ENCODE assay signal across 1 cellular context in the genomic region with DNA sequence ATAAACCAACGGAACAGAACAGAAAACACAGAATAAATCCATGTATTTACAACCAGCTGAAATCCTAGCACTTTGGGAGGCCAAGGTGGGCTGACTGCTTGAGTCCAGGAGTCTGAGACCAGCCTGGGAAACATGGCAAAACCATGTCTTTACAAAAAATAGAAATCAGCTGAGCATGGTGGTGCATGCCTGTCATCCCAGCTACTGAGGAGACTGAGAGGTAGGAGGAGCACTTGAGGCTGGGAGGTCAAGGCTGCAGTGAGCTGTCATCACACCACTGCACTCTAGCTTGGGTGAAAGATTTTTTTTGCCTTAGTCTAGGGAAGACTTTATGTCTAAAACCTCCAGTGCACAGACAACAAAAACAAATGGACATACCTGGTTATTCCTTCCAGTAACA.
TF ChIP-seq lines count a peak whose summit lies in the region.

No MANE protein-coding gene starts in this region.

TF ChIP-seq in HepG2, 621 proteins besides CTCF, POLR2A, EP300 and RAD21 (continued from another document):
- TF ChIP-seq, protein P1, sequence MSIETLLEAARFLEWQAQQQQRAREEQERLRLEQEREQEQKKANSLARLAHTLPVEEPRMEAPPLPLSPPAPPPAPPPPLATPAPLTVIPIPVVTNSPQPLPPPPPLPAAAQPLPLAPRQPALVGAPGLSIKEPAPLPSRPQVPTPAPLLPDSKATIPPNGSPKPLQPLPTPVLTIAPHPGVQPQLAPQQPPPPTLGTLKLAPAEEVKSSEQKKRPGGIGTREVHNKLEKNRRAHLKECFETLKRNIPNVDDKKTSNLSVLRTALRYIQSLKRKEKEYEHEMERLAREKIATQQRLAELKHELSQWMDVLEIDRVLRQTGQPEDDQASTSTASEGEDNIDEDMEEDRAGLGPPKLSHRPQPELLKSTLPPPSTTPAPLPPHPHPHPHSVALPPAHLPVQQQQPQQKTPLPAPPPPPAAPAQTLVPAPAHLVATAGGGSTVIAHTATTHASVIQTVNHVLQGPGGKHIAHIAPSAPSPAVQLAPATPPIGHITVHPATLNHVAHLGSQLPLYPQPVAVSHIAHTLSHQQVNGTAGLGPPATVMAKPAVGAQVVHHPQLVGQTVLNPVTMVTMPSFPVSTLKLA (IDR thresholded peaks at IDR 0.05) = no peak
- TF ChIP-seq HMGXB4 (CRISPR knock-in tag; IDR thresholded peaks at IDR 0.05; ENCODE audit: borderline replicate concordance in 1 of 2, low read depth in 1 of 2) (no peak), NR2F6 (IDR thresholded peaks at IDR 0.05) (peak; percentile 52; the same call in 1 of the 2 replicates), NR2F6 (CRISPR knock-in tag; IDR thresholded peaks at IDR 0.05) (peak; percentile 76), ZNF644 (CRISPR knock-in tag; IDR thresholded peaks at IDR 0.05; ENCODE audit: low read depth) (peak; percentile 20; the same call in 1 of the 2 replicates), DZIP1 (CRISPR knock-in tag; IDR thresholded peaks at IDR 0.05) (no peak), RARA (CRISPR knock-in tag; IDR thresholded peaks at IDR 0.05) (0 out of 2 replicates have a peak, but pooled peaks have one; percentile 26), ZNF10 (CRISPR knock-in tag; IDR thresholded peaks at IDR 0.05; ENCODE audit: borderline replicate concordance, low read depth) (no peak), ZNF605 (CRISPR knock-in tag; IDR thresholded peaks at IDR 0.05) (no peak), TBL1XR1 (IDR thresholded peaks at IDR 0.05; ENCODE audit: borderline replicate concordance, low read length, partially characterized antibody) (no peak), FOSL2 (CRISPR knock-in tag; IDR thresholded peaks at IDR 0.05) (0 out of 2 replicates have a peak, but pooled peaks have one; percentile 10), SAP130 (CRISPR knock-in tag; IDR thresholded peaks at IDR 0.05; ENCODE audit: low read depth) (peak; percentile 28; the same call in 1 of the 2 replicates), ZMYM4 (CRISPR knock-in tag; IDR thresholded peaks at IDR 0.05) (peak; percentile 58), ZNF33B (CRISPR knock-in tag; IDR thresholded peaks at IDR 0.05) (no peak), STAG1 (CRISPR knock-in tag; IDR thresholded peaks at IDR 0.05) (0 out of 2 replicates have a peak, but pooled peaks have one; percentile 13), RBFOX2 (IDR thresholded peaks at IDR 0.05; ENCODE audit: low read depth, low read length) (no peak), SP5 (CRISPR knock-in tag; IDR thresholded peaks at IDR 0.05; ENCODE audit: borderline replicate concordance, low read depth) (peak; percentile 89; the same call in 1 of the 2 replicates)
- TF ChIP-seq, protein P2, sequence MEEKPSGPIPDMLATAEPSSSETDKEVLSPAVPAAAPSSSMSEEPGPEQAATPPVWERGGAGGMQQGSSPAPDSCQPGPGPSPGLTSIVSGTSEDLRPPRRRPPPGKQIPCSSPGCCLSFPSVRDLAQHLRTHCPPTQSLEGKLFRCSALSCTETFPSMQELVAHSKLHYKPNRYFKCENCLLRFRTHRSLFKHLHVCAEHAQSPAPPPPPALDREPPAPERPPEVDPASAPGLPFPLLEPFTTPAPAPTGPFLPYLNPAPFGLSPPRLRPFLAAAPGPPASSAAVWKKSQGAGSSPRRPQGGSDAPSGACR (CRISPR knock-in tag; IDR thresholded peaks at IDR 0.05) = no peak
- TF ChIP-seq, protein P3, sequence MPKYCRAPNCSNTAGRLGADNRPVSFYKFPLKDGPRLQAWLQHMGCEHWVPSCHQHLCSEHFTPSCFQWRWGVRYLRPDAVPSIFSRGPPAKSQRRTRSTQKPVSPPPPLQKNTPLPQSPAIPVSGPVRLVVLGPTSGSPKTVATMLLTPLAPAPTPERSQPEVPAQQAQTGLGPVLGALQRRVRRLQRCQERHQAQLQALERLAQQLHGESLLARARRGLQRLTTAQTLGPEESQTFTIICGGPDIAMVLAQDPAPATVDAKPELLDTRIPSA (CRISPR knock-in tag; IDR thresholded peaks at IDR 0.05; ENCODE audit: borderline replicate concordance) = no peak
